9 cellular contexts compared by ENCODE assay signal in genomic region chr10:91758303-91759146, GRCh38.
DNase-seq lines count a peak whose midpoint lies in the region; ATAC-seq and TF ChIP-seq lines count a peak whose summit lies in the region.
"Had no signal": no experiment of that assay in that cellular context is flagged by ENCODE, and none has a peak within 500 bp of the region (broad histone marks: within the 10 kb centered on the region; RNA-seq: fewer than 3 reads in every experiment).

No MANE protein-coding gene starts in this region.

- no peak overlapping the region for H3K9ac ChIP-seq in parathyroid adenoma
- H3K9ac ChIP-seq: BLaER1 had no signal

- H3K79me2 ChIP-seq in parathyroid adenoma = no peaks in the 10 kb centered on the region

- H3K9me3 ChIP-seq in parathyroid adenoma (ENCODE audit: control insufficient read depth, low read length) = no peaks in the 10 kb centered on the region
- H3K9me3 ChIP-seq: BLaER1 had no signal

- ATAC-seq in GM18909 (IDR thresholded peaks at IDR 0.05; ENCODE audit: poor library complexity, unreplicated experiment) = no peak

- TF ChIP-seq CTCF in LNCAP (IDR thresholded peaks at IDR 0.05) (peak; percentile 71), parathyroid adenoma (IDR thresholded peaks at IDR 0.05) (peak; percentile 56)

- H3K4me2 ChIP-seq in parathyroid adenoma (ENCODE audit: low read length) = no peak overlapping the region
- H3K4me2 ChIP-seq: BLaER1 had no signal

- no peak overlapping the region for H2AFZ ChIP-seq in parathyroid adenoma

- no peak overlapping the region for H3K27ac ChIP-seq in parathyroid adenoma
- H3K27ac ChIP-seq: BLaER1 had no signal

- H3K36me3 ChIP-seq in parathyroid adenoma (ENCODE audit: control insufficient read depth, insufficient read depth, low read length) = no peaks in the 10 kb centered on the region
- H3K36me3 ChIP-seq: BLaER1 had no signal

- H3K4me1 ChIP-seq in parathyroid adenoma = no peaks in the 10 kb centered on the region

- H3K27me3 ChIP-seq in parathyroid adenoma (ENCODE audit: control insufficient read depth, insufficient read depth, low read length) = no peaks in the 10 kb centered on the region
- H3K27me3 ChIP-seq: BLaER1 had no signal

- H3K4me3 ChIP-seq in parathyroid adenoma (ENCODE audit: low read depth, low read length) = no peak overlapping the region
- H3K4me3 ChIP-seq: BLaER1 had no signal

- DNase-seq in NCI-H1092 treated with DMSO at 0.1 percent for 48 hours (lab: John Stamatoyannopoulos, UW) (peak; percentile 47), NCI-H1092 (lab: John Stamatoyannopoulos, UW) (no peak), SKM-1 (lab: John Stamatoyannopoulos, UW; ENCODE audit: unreplicated experiment) (peak; percentile 36), fibroblast of peridontal ligament (ENCODE audit: extremely low read depth) (peak; percentile 85), middle frontal gyrus (ENCODE audit: extremely low spot score, low spot score) (no peak)

Comparison
In these comparisons a context has a peak if more than half of its experiments do, and no peak if none do; other contexts are left out.
1. DNase-seq: peak in NCI-H1092 treated with DMSO at 0.1 percent for 48 hours (single experiment), SKM-1 (single experiment) and fibroblast of peridontal ligament (single experiment); none in NCI-H1092 (single experiment) and middle frontal gyrus (single experiment).